ENCODE assay signal across 1 cellular context in the genomic region with DNA sequence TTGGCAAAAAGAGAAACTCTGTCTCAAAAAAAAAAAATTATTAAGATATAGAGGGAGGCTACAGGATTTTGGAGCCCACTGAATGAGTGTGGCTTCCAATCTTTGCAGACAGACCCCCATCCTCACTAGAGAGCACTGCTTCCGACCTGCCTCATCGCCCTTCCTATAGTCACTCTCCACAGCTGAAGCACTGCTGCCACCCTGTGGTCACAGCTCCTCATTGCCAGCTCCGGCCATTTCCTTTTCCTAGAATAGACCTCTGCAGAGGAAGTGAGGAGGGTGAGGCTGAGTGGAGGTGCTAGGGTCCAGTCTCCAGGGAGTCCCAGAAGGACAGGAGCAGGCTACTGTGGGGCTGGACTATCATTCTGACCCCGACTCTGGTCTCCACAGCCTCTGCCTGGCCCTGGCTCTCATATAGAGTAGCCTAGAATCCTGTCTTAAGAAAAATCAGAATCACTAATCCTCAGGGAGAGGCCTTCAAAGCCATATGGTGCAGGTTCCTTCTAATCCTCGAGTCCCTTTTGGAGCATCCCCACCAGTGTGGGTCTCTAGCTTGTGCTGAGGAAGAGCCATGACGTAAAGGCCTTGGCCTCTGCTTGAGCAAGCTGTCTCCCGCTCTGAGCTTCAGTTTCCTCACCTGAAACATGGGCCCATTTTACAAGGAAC.
TF ChIP-seq lines count a peak whose summit lies in the region.

No MANE protein-coding gene starts in this region.

TF ChIP-seq in HepG2, 621 proteins besides CTCF, POLR2A, EP300 and RAD21 (continued from another document and continues in another):
- TF ChIP-seq XRCC5 (optimal IDR thresholded peaks at IDR 0.05; ENCODE audit: low read length) (peak; percentile 81), ZSCAN31 (CRISPR knock-in tag; IDR thresholded peaks at IDR 0.05; ENCODE audit: low read depth) (no peak), TARDBP (CRISPR knock-in tag; IDR thresholded peaks at IDR 0.05) (0 out of 2 replicates have a peak, but pooled peaks have one; percentile 21), ATF2 (CRISPR knock-in tag; IDR thresholded peaks at IDR 0.05) (peak; percentile 19; the same call in 1 of the 2 replicates), TFE3 (CRISPR knock-in tag; IDR thresholded peaks at IDR 0.05) (no peak), SMC3 (IDR thresholded peaks at IDR 0.05; ENCODE audit: low read length) (peak; percentile 89), SP2 (CRISPR knock-in tag; IDR thresholded peaks at IDR 0.05) (no peak), ZZZ3 (CRISPR knock-in tag; IDR thresholded peaks at IDR 0.05; ENCODE audit: borderline replicate concordance) (no peak), HMGXB4 (CRISPR knock-in tag; IDR thresholded peaks at IDR 0.05; ENCODE audit: borderline replicate concordance in 1 of 2, low read depth in 1 of 2) (peak in 1 of 2 experiments; percentile 47; a peak in 1 of 4 replicates), NONO (IDR thresholded peaks at IDR 0.05) (no peak), NONO (CRISPR knock-in tag; conservative IDR thresholded peaks at IDR 0.05) (0 out of 2 replicates have a peak, but pooled peaks have one; percentile 36), ELF1 (CRISPR knock-in tag; IDR thresholded peaks at IDR 0.05) (0 out of 2 replicates have a peak, but pooled peaks have one; percentile 35), BATF2 (CRISPR knock-in tag; IDR thresholded peaks at IDR 0.05) (no peak), ZKSCAN1 (IDR thresholded peaks at IDR 0.05; ENCODE audit: low read length) (no peak), MXI1 (IDR thresholded peaks at IDR 0.05; ENCODE audit: borderline replicate concordance, low read depth, low read length) (0 out of 3 replicates have a peak, but pooled peaks have one; percentile 22), PHF5A (CRISPR knock-in tag; IDR thresholded peaks at IDR 0.05; ENCODE audit: low read depth, unreplicated experiment) (peak; percentile 48), ZNF253 (CRISPR knock-in tag; IDR thresholded peaks at IDR 0.05; ENCODE audit: borderline replicate concordance) (no peak), ZNF143 (CRISPR knock-in tag; IDR thresholded peaks at IDR 0.05) (no peak), KDM4B (CRISPR knock-in tag; IDR thresholded peaks at IDR 0.05) (0 out of 2 replicates have a peak, but pooled peaks have one; percentile 21), TBX2 (CRISPR knock-in tag; IDR thresholded peaks at IDR 0.05; ENCODE audit: borderline replicate concordance) (0 out of 2 replicates have a peak, but pooled peaks have one; percentile 19), GABPA (IDR thresholded peaks at IDR 0.05; ENCODE audit: low read depth, low read length) (no peak), GABPA (CRISPR knock-in tag; IDR thresholded peaks at IDR 0.05; ENCODE audit: low read depth) (peak; percentile 56), ZMAT3 (CRISPR knock-in tag; conservative IDR thresholded peaks at IDR 0.05) (0 out of 2 replicates have a peak, but pooled peaks have one; percentile 36), HOMEZ (CRISPR knock-in tag; IDR thresholded peaks at IDR 0.05; ENCODE audit: low read depth) (no peak), KAT8 (CRISPR knock-in tag; IDR thresholded peaks at IDR 0.05) (peak; percentile 63; the same call in 1 of the 2 replicates), ETV5 (CRISPR knock-in tag; IDR thresholded peaks at IDR 0.05; ENCODE audit: borderline replicate concordance) (peak; percentile 50; the same call in 1 of the 2 replicates)
- TF ChIP-seq, protein P1, sequence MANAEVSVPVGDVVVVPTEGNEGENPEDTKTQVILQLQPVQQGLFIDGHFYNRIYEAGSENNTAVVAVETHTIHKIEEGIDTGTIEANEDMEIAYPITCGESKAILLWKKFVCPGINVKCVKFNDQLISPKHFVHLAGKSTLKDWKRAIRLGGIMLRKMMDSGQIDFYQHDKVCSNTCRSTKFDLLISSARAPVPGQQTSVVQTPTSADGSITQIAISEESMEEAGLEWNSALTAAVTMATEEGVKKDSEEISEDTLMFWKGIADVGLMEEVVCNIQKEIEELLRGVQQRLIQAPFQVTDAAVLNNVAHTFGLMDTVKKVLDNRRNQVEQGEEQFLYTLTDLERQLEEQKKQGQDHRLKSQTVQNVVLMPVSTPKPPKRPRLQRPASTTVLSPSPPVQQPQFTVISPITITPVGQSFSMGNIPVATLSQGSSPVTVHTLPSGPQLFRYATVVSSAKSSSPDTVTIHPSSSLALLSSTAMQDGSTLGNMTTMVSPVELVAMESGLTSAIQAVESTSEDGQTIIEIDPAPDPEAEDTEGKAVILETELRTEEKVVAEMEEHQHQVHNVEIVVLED (CRISPR knock-in tag; IDR thresholded peaks at IDR 0.05; ENCODE audit: borderline replicate concordance) = no peak
- TF ChIP-seq, protein P2, sequence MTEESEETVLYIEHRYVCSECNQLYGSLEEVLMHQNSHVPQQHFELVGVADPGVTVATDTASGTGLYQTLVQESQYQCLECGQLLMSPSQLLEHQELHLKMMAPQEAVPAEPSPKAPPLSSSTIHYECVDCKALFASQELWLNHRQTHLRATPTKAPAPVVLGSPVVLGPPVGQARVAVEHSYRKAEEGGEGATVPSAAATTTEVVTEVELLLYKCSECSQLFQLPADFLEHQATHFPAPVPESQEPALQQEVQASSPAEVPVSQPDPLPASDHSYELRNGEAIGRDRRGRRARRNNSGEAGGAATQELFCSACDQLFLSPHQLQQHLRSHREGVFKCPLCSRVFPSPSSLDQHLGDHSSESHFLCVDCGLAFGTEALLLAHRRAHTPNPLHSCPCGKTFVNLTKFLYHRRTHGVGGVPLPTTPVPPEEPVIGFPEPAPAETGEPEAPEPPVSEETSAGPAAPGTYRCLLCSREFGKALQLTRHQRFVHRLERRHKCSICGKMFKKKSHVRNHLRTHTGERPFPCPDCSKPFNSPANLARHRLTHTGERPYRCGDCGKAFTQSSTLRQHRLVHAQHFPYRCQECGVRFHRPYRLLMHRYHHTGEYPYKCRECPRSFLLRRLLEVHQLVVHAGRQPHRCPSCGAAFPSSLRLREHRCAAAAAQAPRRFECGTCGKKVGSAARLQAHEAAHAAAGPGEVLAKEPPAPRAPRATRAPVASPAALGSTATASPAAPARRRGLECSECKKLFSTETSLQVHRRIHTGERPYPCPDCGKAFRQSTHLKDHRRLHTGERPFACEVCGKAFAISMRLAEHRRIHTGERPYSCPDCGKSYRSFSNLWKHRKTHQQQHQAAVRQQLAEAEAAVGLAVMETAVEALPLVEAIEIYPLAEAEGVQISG (CRISPR knock-in tag; IDR thresholded peaks at IDR 0.05) = peak; percentile 63
- TF ChIP-seq, protein P3, sequence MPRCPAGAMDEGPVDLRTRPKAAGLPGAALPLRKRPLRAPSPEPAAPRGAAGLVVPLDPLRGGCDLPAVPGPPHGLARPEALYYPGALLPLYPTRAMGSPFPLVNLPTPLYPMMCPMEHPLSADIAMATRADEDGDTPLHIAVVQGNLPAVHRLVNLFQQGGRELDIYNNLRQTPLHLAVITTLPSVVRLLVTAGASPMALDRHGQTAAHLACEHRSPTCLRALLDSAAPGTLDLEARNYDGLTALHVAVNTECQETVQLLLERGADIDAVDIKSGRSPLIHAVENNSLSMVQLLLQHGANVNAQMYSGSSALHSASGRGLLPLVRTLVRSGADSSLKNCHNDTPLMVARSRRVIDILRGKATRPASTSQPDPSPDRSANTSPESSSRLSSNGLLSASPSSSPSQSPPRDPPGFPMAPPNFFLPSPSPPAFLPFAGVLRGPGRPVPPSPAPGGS (CRISPR knock-in tag; IDR thresholded peaks at IDR 0.05) = no peak
- TF ChIP-seq, protein P4, sequence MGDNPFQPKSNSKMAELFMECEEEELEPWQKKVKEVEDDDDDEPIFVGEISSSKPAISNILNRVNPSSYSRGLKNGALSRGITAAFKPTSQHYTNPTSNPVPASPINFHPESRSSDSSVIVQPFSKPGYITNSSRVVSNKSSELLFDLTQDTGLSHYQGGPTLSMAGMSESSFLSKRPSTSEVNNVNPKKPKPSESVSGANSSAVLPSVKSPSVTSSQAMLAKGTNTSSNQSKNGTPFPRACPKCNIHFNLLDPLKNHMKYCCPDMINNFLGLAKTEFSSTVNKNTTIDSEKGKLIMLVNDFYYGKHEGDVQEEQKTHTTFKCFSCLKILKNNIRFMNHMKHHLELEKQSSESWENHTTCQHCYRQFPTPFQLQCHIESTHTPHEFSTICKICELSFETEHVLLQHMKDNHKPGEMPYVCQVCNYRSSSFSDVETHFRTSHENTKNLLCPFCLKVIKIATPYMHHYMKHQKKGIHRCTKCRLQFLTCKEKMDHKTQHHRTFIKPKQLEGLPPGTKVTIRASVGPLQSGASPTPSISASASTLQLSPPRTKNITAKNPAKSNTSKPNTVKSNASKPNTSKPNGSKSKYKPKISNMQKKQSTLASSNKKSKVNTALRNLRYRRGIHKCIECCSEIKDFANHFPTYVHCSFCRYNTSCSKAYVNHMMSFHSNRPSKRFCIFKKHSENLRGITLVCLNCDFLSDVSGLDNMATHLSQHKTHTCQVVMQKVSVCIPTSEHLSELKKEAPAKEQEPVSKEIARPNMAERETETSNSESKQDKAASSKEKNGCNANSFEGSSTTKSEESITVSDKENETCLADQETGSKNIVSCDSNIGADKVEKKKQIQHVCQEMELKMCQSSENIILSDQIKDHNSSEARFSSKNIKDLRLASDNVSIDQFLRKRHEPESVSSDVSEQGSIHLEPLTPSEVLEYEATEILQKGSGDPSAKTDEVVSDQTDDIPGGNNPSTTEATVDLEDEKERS (CRISPR knock-in tag; IDR thresholded peaks at IDR 0.05) = no peak
- TF ChIP-seq, protein P5, sequence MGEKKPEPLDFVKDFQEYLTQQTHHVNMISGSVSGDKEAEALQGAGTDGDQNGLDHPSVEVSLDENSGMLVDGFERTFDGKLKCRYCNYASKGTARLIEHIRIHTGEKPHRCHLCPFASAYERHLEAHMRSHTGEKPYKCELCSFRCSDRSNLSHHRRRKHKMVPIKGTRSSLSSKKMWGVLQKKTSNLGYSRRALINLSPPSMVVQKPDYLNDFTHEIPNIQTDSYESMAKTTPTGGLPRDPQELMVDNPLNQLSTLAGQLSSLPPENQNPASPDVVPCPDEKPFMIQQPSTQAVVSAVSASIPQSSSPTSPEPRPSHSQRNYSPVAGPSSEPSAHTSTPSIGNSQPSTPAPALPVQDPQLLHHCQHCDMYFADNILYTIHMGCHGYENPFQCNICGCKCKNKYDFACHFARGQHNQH (CRISPR knock-in tag; IDR thresholded peaks at IDR 0.05) = peak; percentile 58; the same call in 1 of the 2 replicates
